In the genomic region with DNA sequence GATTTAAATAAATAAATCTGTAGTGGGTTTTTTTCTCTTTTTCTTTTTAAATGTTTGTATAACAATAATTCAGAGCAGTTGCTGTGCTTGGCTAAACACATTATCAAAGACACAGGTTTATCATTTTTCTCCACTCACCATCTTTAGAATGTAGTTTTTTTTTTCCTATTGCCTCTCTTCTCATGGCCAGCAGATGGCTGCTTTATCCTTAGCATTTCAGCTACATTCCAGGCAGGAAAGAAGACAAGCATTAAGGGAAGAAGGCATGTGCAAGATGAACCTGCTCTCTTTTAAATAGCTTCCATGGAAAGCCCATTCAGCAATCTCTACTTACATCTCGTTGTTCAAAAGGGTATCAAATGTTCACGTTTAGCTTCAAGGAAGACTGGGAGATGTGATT, we compare ENCODE assay signal across 11 cellular contexts.
A peak's percentile ranks its signal among the peaks of the same experiment; 100 is the strongest.
DNase-seq lines count a peak whose midpoint lies in the region; TF ChIP-seq lines count a peak whose summit lies in the region.
"Had no signal": no experiment of that assay in that cellular context is flagged by ENCODE, and none has a peak within 500 bp of the region (broad histone marks: within the 10 kb centered on the region; RNA-seq: fewer than 3 reads in every experiment).

No MANE protein-coding gene starts in this region.

- peak overlapping the region; percentile 18 for H2AFZ ChIP-seq in parathyroid adenoma

- H3K27me3 ChIP-seq in parathyroid adenoma (ENCODE audit: control insufficient read depth, insufficient read depth, low read length) = no peaks in the 10 kb centered on the region

- H3K27ac ChIP-seq in parathyroid adenoma = no peak overlapping the region

- no peaks in the 10 kb centered on the region for H3K4me1 ChIP-seq in parathyroid adenoma

- H3K9me3 ChIP-seq in parathyroid adenoma (ENCODE audit: control insufficient read depth, low read length) = no peaks in the 10 kb centered on the region

- no peaks in the 10 kb centered on the region for H3K36me3 ChIP-seq in parathyroid adenoma (ENCODE audit: control insufficient read depth, insufficient read depth, low read length)

- H3K4me3 ChIP-seq in epithelial cell of esophagus (ENCODE audit: low read length) (no peak overlapping the region), parathyroid adenoma (ENCODE audit: low read depth, low read length) (no peak overlapping the region)
- H3K4me3 ChIP-seq: lung had no signal

- TF ChIP-seq CTCF in epithelial cell of esophagus (IDR thresholded peaks at IDR 0.05; ENCODE audit: insufficient read depth, low read depth, low read length, missing control alignments) (peak; percentile 57), parathyroid adenoma (IDR thresholded peaks at IDR 0.05) (no peak)

- H3K9ac ChIP-seq in parathyroid adenoma = no peak overlapping the region

- H3K79me2 ChIP-seq in parathyroid adenoma = no peaks in the 10 kb centered on the region

- DNase-seq in DMS53 (lab: John Stamatoyannopoulos, UW) (peak; percentile 7), DMS53 treated with DMSO at 0.1 percent for 48 hours (lab: John Stamatoyannopoulos, UW; ENCODE audit: unreplicated experiment) (no peak), NCI-H82 treated with DMSO at 0.1 percent for 48 hours (lab: John Stamatoyannopoulos, UW; ENCODE audit: unreplicated experiment) (peak; percentile 56), epithelial cell of esophagus (ENCODE audit: low read depth) (peak; percentile 16), HK-2 (ENCODE audit: unreplicated experiment) (no peak), GM19238 (ENCODE audit: insufficient read length, low spot score) (no peak)
- no peak for DNase-seq in activated T-cell treated with anti-CD3 and anti-CD28 coated beads, Interleukin-2, amount 50 U/mL, for 48 hours
- DNase-seq: 8988T, OCI-M1 had no signal

- no peak overlapping the region for H3K4me2 ChIP-seq in parathyroid adenoma (ENCODE audit: low read length)

Comparison
In these comparisons a context has a peak if more than half of its experiments do, and no peak if none do; other contexts are left out.
1. DNase-seq: peak in DMS53 (single experiment), NCI-H82 treated with DMSO at 0.1 percent for 48 hours (single experiment) and epithelial cell of esophagus (single experiment); none in DMS53 treated with DMSO at 0.1 percent for 48 hours (single experiment), HK-2 (single experiment), activated T-cell treated with anti-CD3 and anti-CD28 coated beads, Interleukin-2, amount 50 U/mL, for 48 hours (0 of 2) and GM19238 (single experiment).